ENCODE assay signal across 8 cellular contexts in the genomic region with DNA sequence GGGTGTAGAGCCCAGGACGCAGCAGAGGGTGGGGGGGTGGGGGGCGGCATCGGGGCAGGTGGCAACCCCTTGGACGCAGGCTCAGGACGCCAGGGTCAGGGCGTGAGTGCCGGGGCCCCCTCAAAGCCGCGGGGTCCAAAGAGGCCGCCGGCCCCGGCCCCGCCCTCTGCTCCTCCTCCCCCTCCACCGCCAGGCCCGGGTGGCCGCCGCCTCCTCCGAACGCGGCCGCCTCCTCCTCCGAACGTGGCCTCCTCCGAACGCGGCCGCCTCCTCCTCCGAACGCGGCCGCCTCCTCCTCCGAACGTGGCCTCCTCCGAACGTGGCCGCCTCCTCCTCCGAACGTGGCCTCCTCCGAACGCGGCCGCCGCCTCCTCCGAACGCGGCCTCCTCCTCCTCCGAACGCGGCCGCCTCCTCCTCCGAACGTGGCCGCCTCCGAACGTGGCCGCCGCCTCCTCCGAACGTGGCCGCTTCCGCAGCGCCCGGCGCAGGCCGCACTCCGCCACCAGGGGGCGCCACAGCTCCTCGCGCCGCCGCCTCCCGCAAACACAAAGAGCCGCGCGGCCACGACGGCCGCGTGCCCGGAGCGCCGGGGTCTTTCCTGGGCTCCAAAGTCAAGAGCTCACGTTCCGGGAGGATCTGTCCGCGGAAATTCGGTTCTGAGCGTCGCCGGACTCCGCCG. TPM values are rescaled to one million over a fixed set of nuclear protein-coding genes. Genes with fewer than 3 reads are reported as not detected.
DNase-seq lines count a peak whose midpoint lies in the region; TF ChIP-seq lines count a peak whose summit lies in the region.

No MANE protein-coding gene starts in this region.

- peaks cover 11% of the 10 kb centered on the region for H3K27me3 Mint-ChIP-seq in osteocyte (ENCODE audit: unreplicated experiment)

- intact Hi-C loops in tibial artery (cut with DNase I; ENCODE audit: low total_unique reads), result loop anchor here (2.0 kb wide), 1 partner anchor 18 kb away; a partner anchor contains a TSS

- H3K4me3 Mint-ChIP-seq in osteocyte (ENCODE audit: unreplicated experiment), result peak overlapping the region; percentile 71

- H3K27me3 ChIP-seq in SJCRH30 (no peaks in the 10 kb centered on the region), tibial artery (peaks cover 0 to 14% of the 10 kb centered on the region in 2 donors)

- no peaks in the 10 kb centered on the region for H3K9me3 Mint-ChIP-seq in osteocyte (ENCODE audit: unreplicated experiment)

- peak; percentile 93 for TF ChIP-seq CTCF in osteocyte (IDR thresholded peaks at IDR 0.05)
- peak; percentile 94 for TF ChIP-seq CTCF in tibial artery (IDR thresholded peaks at IDR 0.05)

- peaks cover 25% of the 10 kb centered on the region for H3K4me1 Mint-ChIP-seq in osteocyte (ENCODE audit: unreplicated experiment)

- no peaks in the 10 kb centered on the region for H3K9me3 ChIP-seq in SJCRH30 (replicated peaks)
- no peaks in the 10 kb centered on the region for H3K9me3 ChIP-seq in tibial artery

- H3K4me1 ChIP-seq in SJCRH30, result no peaks in the 10 kb centered on the region
- peaks cover 0 to 32% (median 20%) of the 10 kb centered on the region in 4 donors for H3K4me1 ChIP-seq in tibial artery

- DNase-seq in NCI-H524 (lab: John Stamatoyannopoulos, UW) (peak; percentile 20 to 55), NCI-H524 treated with DMSO at 0.1 percent for 48 hours (lab: John Stamatoyannopoulos, UW) (no peak), SJCRH30 (peak in 1 of 2 experiments; percentile 67), activated gamma-delta T cell (lab: John Stamatoyannopoulos, UW) (peak; percentile 73), foreskin melanocyte (peak; percentile 67), osteocyte (ENCODE audit: extremely low spot score, unreplicated experiment) (peak; percentile 96), tibial artery (peak; percentile 55 to 92)

- no peak overlapping the region for H3K27ac ChIP-seq in SJCRH30
- H3K27ac ChIP-seq in tibial artery, result peak overlapping the region; percentile 39 to 52

- no peaks in the 10 kb centered on the region for H3K36me3 Mint-ChIP-seq in osteocyte (ENCODE audit: unreplicated experiment)

- peak overlapping the region; percentile 64 for H3K27ac Mint-ChIP-seq in osteocyte (ENCODE audit: unreplicated experiment)

- H3K36me3 ChIP-seq in SJCRH30, result no peaks in the 10 kb centered on the region
- H3K36me3 ChIP-seq in tibial artery, result no peaks in the 10 kb centered on the region

- H3K4me3 ChIP-seq in SJCRH30, result peak overlapping the region; percentile 19
- peak overlapping the region; percentile 44 to 49 for H3K4me3 ChIP-seq in tibial artery

- peak; percentile 11; the same call in 1 of the 2 replicates for TF ChIP-seq EP300 in Ishikawa (IDR thresholded peaks at IDR 0.05; ENCODE audit: borderline replicate concordance)

- peak; percentile 77 for TF ChIP-seq RAD21 in Ishikawa (IDR thresholded peaks at IDR 0.05; ENCODE audit: low read depth)

TF ChIP-seq in Ishikawa, 13 proteins besides CTCF, POLR2A, EP300 and RAD21:
- peak; percentile 67 for TF ChIP-seq EGR1 (IDR thresholded peaks at IDR 0.05)
- peak; percentile 76 for TF ChIP-seq YY1 (IDR thresholded peaks at IDR 0.05; ENCODE audit: low read depth)
- TF ChIP-seq, protein P1, sequence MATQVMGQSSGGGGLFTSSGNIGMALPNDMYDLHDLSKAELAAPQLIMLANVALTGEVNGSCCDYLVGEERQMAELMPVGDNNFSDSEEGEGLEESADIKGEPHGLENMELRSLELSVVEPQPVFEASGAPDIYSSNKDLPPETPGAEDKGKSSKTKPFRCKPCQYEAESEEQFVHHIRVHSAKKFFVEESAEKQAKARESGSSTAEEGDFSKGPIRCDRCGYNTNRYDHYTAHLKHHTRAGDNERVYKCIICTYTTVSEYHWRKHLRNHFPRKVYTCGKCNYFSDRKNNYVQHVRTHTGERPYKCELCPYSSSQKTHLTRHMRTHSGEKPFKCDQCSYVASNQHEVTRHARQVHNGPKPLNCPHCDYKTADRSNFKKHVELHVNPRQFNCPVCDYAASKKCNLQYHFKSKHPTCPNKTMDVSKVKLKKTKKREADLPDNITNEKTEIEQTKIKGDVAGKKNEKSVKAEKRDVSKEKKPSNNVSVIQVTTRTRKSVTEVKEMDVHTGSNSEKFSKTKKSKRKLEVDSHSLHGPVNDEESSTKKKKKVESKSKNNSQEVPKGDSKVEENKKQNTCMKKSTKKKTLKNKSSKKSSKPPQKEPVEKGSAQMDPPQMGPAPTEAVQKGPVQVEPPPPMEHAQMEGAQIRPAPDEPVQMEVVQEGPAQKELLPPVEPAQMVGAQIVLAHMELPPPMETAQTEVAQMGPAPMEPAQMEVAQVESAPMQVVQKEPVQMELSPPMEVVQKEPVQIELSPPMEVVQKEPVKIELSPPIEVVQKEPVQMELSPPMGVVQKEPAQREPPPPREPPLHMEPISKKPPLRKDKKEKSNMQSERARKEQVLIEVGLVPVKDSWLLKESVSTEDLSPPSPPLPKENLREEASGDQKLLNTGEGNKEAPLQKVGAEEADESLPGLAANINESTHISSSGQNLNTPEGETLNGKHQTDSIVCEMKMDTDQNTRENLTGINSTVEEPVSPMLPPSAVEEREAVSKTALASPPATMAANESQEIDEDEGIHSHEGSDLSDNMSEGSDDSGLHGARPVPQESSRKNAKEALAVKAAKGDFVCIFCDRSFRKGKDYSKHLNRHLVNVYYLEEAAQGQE (IDR thresholded peaks at IDR 0.05; ENCODE audit: low read depth), result no peak
- TF ChIP-seq, protein P2, sequence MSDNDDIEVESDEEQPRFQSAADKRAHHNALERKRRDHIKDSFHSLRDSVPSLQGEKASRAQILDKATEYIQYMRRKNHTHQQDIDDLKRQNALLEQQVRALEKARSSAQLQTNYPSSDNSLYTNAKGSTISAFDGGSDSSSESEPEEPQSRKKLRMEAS (IDR thresholded peaks at IDR 0.05), result peak; percentile 76
- TF ChIP-seq CREB1 (IDR thresholded peaks at IDR 0.05; ENCODE audit: low read depth), result no peak

RNA-seq across cellular contexts. Expression of a gene that starts 19.3 kb away (rescaled TPM):
- total RNA-seq in SJCRH30 (2014; rRNA removed; shearing (Covaris generic)), result 39.0 and 39.2 TPM in 2 replicates
- 16.6 and 19.5 TPM in 2 replicates for total RNA-seq in osteocyte

RNA-seq across cellular contexts. Expression of a gene that starts 54.6 kb away (rescaled TPM):
- 147 and 150 TPM in 2 replicates for total RNA-seq in SJCRH30 (2014; rRNA removed; shearing (Covaris generic))
- 60.5 and 63.3 TPM in 2 replicates for total RNA-seq in osteocyte

RNA-seq across cellular contexts. Expression of a gene that starts 56.0 kb away (rescaled TPM):
- total RNA-seq in SJCRH30 (2014; rRNA removed; shearing (Covaris generic)), result 8.4 and 15.1 TPM in 2 replicates
- 26.6 and 31.7 TPM in 2 replicates for total RNA-seq in osteocyte
